Comparison of ENCODE assay signal across 27 cellular contexts in the genomic region with DNA sequence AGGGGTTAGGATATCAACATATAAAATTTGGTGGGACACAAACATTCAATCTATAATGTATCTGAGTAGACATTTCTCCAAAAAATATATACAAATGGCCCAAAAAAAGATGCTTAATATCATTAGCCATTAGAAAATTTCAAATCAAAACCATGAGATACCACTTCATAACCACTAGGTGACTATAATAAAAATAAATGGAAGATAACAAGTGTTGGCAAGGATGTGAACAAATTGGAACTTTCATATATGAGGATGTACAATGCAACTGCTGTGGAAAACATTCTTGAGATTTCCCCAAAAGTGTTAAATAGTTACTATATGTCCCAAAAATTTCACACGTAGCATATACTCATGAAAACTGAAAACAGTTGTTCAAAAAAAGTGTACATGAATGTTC. TPM values are rescaled to one million over a fixed set of nuclear protein-coding genes. Genes with fewer than 3 reads are reported as not detected.
"Had no signal": no experiment of that assay in that cellular context is flagged by ENCODE, and none has a peak within 500 bp of the region (broad histone marks: within the 10 kb centered on the region; RNA-seq: fewer than 3 reads in every experiment).

No MANE protein-coding gene starts in this region.

- H3K27me3 ChIP-seq: dorsolateral prefrontal cortex, esophagus squamous epithelium, gastrocnemius medialis, heart right ventricle, left lung had no signal

- H3K27ac Mint-ChIP-seq: naive thymus-derived CD4-positive, alpha-beta T cell had no signal

- ATAC-seq: gastrocnemius medialis; heart right ventricle; left cardiac atrium; left lung; left ventricle myocardium superior; lower lobe of right lung; naive thymus-derived CD4-positive, alpha-beta T cell had no signal

- DNase-seq: dermis blood vessel endothelial cell; dorsolateral prefrontal cortex; effector CD4-positive, alpha-beta T cell; effector memory CD4-positive, alpha-beta T cell; esophagus squamous epithelium; foreskin fibroblast; foreskin melanocyte; gastrocnemius medialis; glutamatergic neuron; head of caudate nucleus; heart right ventricle; hippocampal formation; left cardiac atrium; left lung; left ventricle myocardium superior; lower lobe of right lung; mesenchymal stem cell; midbrain; naive thymus-derived CD4-positive, alpha-beta T cell had no signal

- H3K4me3 Mint-ChIP-seq: naive thymus-derived CD4-positive, alpha-beta T cell had no signal

- H3K4me1 Mint-ChIP-seq: naive thymus-derived CD4-positive, alpha-beta T cell had no signal

- H3K36me3 ChIP-seq: esophagus squamous epithelium, gastrocnemius medialis, heart right ventricle, left lung, lower lobe of right lung had no signal

- FAIRE-seq: colon, endothelial cell of umbilical vein, islet of Langerhans, keratinocyte had no signal

- H3K27ac ChIP-seq: coronary artery, dorsolateral prefrontal cortex, esophagus squamous epithelium, gastrocnemius medialis, heart right ventricle, left lung, lower lobe of right lung had no signal

- H3K4me3 ChIP-seq: coronary artery, dorsolateral prefrontal cortex, esophagus squamous epithelium, gastrocnemius medialis, heart right ventricle, left lung, lower lobe of right lung had no signal

- H3K4me1 ChIP-seq: esophagus squamous epithelium, gastrocnemius medialis, heart right ventricle, left lung, lower lobe of right lung had no signal

RNA-seq across cellular contexts. Expression of a gene that starts 36.5 kb away (rescaled TPM):
- total RNA-seq: endothelial cell of umbilical vein, gastrocnemius medialis, glomerular endothelial cell, heart right ventricle, left cardiac atrium, left ventricle myocardium superior, lung microvascular endothelial cell, mesenteric fat pad had no signal
- polyA plus RNA-seq: endothelial cell of umbilical vein, heart right ventricle had no signal
